7 cellular contexts compared by ENCODE assay signal in genomic region chr1:218836264-218836663, GRCh38.
"Had no signal": no experiment of that assay in that cellular context is flagged by ENCODE, and none has a peak within 500 bp of the region (broad histone marks: within the 10 kb centered on the region; RNA-seq: fewer than 3 reads in every experiment).

No MANE protein-coding gene starts in this region.

- H3K4me3 ChIP-seq: K562 had no signal

- H3K4me3 Mint-ChIP-seq: IgD-negative memory B cell had no signal

- H3K27ac Mint-ChIP-seq: IgD-negative memory B cell had no signal

- ATAC-seq: HepG2, K562 had no signal

- H3K27ac ChIP-seq: HL-60 had no signal

- H3K9me3 Mint-ChIP-seq: IgD-negative memory B cell had no signal

- H3K36me3 Mint-ChIP-seq: IgD-negative memory B cell had no signal

- H3K4me1 Mint-ChIP-seq: IgD-negative memory B cell had no signal

- DNase-seq: IMR-90, KBM-7, KG1 had no signal
